In the genomic region with DNA sequence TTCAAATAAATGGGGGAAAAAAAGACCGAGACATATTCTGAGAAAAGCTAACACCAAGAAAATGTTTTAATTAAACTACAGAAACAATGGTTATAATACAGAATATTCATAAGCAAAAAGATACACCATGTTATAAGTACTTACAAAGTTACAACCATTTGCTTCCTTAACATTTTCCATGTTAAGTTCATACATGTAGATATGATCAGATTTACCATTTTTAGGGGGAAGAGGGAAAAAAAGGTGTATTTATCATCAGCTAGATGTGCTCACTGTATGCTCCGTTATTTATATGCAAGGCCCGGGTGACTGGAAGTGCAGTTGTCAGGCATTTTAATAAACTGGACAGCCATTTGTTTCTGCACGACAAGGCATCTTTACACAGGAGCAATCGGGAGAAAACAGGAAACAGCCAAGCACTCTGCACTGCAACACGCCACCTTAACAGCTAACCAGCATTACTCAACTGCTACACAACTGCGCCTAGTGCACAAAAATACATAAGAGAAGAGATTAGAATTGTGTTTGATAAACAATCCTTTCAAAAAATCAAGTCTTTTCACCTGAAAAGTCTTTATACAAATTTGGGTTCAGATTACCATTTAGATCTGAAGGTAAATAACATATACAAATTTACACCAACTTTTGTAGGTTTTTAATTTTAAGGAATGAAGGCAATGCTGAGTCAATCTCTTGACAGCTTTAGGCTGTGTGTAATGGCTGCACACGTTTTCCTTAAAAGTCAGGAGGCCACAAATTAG, we compare ENCODE assay signal across 2 cellular contexts.
A peak's percentile ranks its signal among the peaks of the same experiment; 100 is the strongest.
TF ChIP-seq lines count a peak whose summit lies in the region.

No MANE protein-coding gene starts in this region.

TF ChIP-seq in GM23338, 12 proteins besides CTCF, POLR2A, EP300 and RAD21:
- TF ChIP-seq ZNF331 (CRISPR knock-in tag; IDR thresholded peaks at IDR 0.05; ENCODE audit: low read depth): no peak
- TF ChIP-seq EZH2phosphoT487 (IDR thresholded peaks at IDR 0.05; ENCODE audit: unreplicated experiment): no peak
- no peak for TF ChIP-seq CREB1 (CRISPR knock-in tag; IDR thresholded peaks at IDR 0.05; ENCODE audit: low read depth)
- TF ChIP-seq JUNB (IDR thresholded peaks at IDR 0.05; ENCODE audit: unreplicated experiment): no peak
- TF ChIP-seq, protein P1, sequence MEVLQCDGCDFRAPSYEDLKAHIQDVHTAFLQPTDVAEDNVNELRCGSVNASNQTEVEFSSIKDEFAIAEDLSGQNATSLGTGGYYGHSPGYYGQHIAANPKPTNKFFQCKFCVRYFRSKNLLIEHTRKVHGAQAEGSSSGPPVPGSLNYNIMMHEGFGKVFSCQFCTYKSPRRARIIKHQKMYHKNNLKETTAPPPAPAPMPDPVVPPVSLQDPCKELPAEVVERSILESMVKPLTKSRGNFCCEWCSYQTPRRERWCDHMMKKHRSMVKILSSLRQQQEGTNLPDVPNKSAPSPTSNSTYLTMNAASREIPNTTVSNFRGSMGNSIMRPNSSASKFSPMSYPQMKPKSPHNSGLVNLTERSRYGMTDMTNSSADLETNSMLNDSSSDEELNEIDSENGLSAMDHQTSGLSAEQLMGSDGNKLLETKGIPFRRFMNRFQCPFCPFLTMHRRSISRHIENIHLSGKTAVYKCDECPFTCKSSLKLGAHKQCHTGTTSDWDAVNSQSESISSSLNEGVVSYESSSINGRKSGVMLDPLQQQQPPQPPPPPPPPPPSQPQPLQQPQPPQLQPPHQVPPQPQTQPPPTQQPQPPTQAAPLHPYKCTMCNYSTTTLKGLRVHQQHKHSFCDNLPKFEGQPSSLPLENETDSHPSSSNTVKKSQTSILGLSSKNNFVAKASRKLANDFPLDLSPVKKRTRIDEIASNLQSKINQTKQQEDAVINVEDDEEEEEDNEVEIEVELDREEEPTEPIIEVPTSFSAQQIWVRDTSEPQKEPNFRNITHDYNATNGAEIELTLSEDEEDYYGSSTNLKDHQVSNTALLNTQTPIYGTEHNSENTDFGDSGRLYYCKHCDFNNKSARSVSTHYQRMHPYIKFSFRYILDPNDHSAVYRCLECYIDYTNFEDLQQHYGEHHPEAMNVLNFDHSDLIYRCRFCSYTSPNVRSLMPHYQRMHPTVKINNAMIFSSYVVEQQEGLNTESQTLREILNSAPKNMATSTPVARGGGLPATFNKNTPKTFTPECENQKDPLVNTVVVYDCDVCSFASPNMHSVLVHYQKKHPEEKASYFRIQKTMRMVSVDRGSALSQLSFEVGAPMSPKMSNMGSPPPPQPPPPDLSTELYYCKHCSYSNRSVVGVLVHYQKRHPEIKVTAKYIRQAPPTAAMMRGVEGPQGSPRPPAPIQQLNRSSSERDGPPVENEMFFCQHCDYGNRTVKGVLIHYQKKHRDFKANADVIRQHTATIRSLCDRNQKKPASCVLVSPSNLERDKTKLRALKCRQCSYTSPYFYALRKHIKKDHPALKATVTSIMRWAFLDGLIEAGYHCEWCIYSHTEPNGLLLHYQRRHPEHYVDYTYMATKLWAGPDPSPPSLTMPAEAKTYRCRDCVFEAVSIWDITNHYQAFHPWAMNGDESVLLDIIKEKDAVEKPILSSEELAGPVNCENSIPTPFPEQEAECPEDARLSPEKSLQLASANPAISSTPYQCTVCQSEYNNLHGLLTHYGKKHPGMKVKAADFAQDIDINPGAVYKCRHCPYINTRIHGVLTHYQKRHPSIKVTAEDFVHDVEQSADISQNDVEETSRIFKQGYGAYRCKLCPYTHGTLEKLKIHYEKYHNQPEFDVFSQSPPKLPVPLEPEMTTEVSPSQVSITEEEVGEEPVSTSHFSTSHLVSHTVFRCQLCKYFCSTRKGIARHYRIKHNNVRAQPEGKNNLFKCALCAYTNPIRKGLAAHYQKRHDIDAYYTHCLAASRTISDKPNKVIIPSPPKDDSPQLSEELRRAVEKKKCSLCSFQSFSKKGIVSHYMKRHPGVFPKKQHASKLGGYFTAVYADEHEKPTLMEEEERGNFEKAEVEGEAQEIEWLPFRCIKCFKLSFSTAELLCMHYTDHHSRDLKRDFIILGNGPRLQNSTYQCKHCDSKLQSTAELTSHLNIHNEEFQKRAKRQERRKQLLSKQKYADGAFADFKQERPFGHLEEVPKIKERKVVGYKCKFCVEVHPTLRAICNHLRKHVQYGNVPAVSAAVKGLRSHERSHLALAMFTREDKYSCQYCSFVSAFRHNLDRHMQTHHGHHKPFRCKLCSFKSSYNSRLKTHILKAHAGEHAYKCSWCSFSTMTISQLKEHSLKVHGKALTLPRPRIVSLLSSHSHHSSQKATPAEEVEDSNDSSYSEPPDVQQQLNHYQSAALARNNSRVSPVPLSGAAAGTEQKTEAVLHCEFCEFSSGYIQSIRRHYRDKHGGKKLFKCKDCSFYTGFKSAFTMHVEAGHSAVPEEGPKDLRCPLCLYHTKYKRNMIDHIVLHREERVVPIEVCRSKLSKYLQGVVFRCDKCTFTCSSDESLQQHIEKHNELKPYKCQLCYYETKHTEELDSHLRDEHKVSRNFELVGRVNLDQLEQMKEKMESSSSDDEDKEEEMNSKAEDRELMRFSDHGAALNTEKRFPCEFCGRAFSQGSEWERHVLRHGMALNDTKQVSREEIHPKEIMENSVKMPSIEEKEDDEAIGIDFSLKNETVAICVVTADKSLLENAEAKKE (CRISPR knock-in tag; IDR thresholded peaks at IDR 0.05): no peak
- TF ChIP-seq EZH2 (IDR thresholded peaks at IDR 0.05; ENCODE audit: low read depth, unreplicated experiment): no peak
- TF ChIP-seq ZNF114 (CRISPR knock-in tag; IDR thresholded peaks at IDR 0.05): no peak
- TF ChIP-seq STAT1 (IDR thresholded peaks at IDR 0.05; ENCODE audit: unreplicated experiment): no peak
- no peak for TF ChIP-seq REST (IDR thresholded peaks at IDR 0.05; ENCODE audit: unreplicated experiment)
- TF ChIP-seq NANOG (IDR thresholded peaks at IDR 0.05; ENCODE audit: borderline replicate concordance): no peak
- TF ChIP-seq POLR2AphosphoS5 (IDR thresholded peaks at IDR 0.05; ENCODE audit: low read depth): no peak

TF ChIP-seq in H1, 55 proteins besides CTCF, POLR2A, EP300 and RAD21:
- no peak for TF ChIP-seq USF2 (IDR thresholded peaks at IDR 0.05; ENCODE audit: low read length)
- TF ChIP-seq SP1 (IDR thresholded peaks at IDR 0.05; ENCODE audit: low read depth, low read length): peak; percentile 47; the same call in 1 of the 2 replicates
- peak; percentile 72; the same call in 1 of the 2 replicates for TF ChIP-seq POLR2AphosphoS5 (IDR thresholded peaks at IDR 0.05; ENCODE audit: low read depth, low read length)
